ENCODE assay signal across 28 cellular contexts in genomic region chr9:125687464-125687863, GRCh38. TPM values are rescaled to one million over a fixed set of nuclear protein-coding genes. Genes with fewer than 3 reads are reported as not detected.
DNase-seq lines count a peak whose midpoint lies in the region; ATAC-seq, FAIRE-seq and TF ChIP-seq lines count a peak whose summit lies in the region.
"Had no signal": no experiment of that assay in that cellular context is flagged by ENCODE, and none has a peak within 500 bp of the region (broad histone marks: within the 10 kb centered on the region; RNA-seq: fewer than 3 reads in every experiment).

No MANE protein-coding gene starts in this region.

- H3K9me3 ChIP-seq in HEK293 (ENCODE audit: control insufficient read depth, insufficient read depth, low read depth, low read length) (no peaks in the 10 kb centered on the region), T-helper 17 cell (ENCODE audit: control insufficient read depth, low read length, poor library complexity, severe bottlenecking) (no peaks in the 10 kb centered on the region), K562 (replicated peaks; ENCODE audit: control insufficient read depth, insufficient read depth, low read depth, low read length) (no peaks in the 10 kb centered on the region), testis (no peaks in the 10 kb centered on the region)
- H3K9me3 ChIP-seq: BE2C, BLaER1 had no signal

- no TSS peak for BruUV-seq in K562 (replicated peaks; lab: Mats Ljungman, UMichigan)

- no peak for TF ChIP-seq EP300 in K562 (IDR thresholded peaks at IDR 0.05; ENCODE audit: low read length)

- H3K9ac ChIP-seq in K562 (ENCODE audit: insufficient read depth in 1 of 2, low read depth in 2 of 2, low read length in 2 of 2), result no peak overlapping the region
- H3K9ac ChIP-seq: BLaER1 had no signal

- in situ Hi-C loops in K562 (cut with MboI), result no loop called here

- no peak for TF ChIP-seq RAD21 in K562 (CRISPR knock-in tag; conservative IDR thresholded peaks at IDR 0.05 in 1 of 2, IDR thresholded peaks at IDR 0.05 in 1 of 2)

- H3K36me3 Mint-ChIP-seq in T-helper 17 cell (ENCODE audit: low read depth), result peaks cover 11% of the 10 kb centered on the region

- no peak for ATAC-seq in T-helper 17 cell
- no peak for ATAC-seq in K562
- ATAC-seq: GM12878 had no signal

- H3K27me3 ChIP-seq in K562 (ENCODE audit: control insufficient read depth in 2 of 2, insufficient read depth in 2 of 2, low read length in 2 of 2), result no peaks in the 10 kb centered on the region
- no peaks in the 10 kb centered on the region for H3K27me3 ChIP-seq in testis
- H3K27me3 ChIP-seq: BE2C, BLaER1 had no signal

- POLR2A ChIA-PET in HEK293 (lab: Yijun Ruan, JAX), result interaction anchor here (0.6 kb wide), 1 partner anchor 15 kb away, joined by 4 read pairs; no protein-coding TSS in a partner anchor
- POLR2A ChIA-PET in K562 (lab: Yijun Ruan, JAX), result no interaction called here

- peaks cover 25% of the 10 kb centered on the region for H3K4me1 Mint-ChIP-seq in T-helper 17 cell

- no peak for FAIRE-seq in K562 (lab: Jason Lieb, UNC)
- FAIRE-seq: A204.1, GM12878, GM12892, GM18507 had no signal

- 60% methylated on average over 2 of the region's 2 CpGs for WGBS in K562 (ENCODE audit: insufficient coverage, low coverage, missing lambda C conversion rate)
- WGBS in testis, 2 donors, result 76 to 87% methylated on average over 2 of the region's 2 CpGs

- H3K79me2 ChIP-seq in K562 (ENCODE audit: control insufficient read depth, insufficient read depth, low read length), result peaks cover 18% of the 10 kb centered on the region

- no peak for TF ChIP-seq POLR2A in K562 (conservative IDR thresholded peaks at IDR 0.05)
- no peak for TF ChIP-seq POLR2A in testis (IDR thresholded peaks at IDR 0.05)

- no peak overlapping the region for H3K4me3 Mint-ChIP-seq in T-helper 17 cell
- H3K4me3 Mint-ChIP-seq: CD14-positive monocyte; CD4-positive, CD25-positive, alpha-beta regulatory T cell; CD8-positive, alpha-beta memory T cell had no signal

- CTCF ChIA-PET in HEK293 (lab: Yijun Ruan, JAX), result interaction anchor here (0.6 to 1.0 kb wide), 3 partner anchors 10 to 614 kb away, joined by 3 to 4 read pairs (median 4); no protein-coding TSS in a partner anchor
- CTCF ChIA-PET in K562 (lab: Yijun Ruan, JAX; ENCODE audit: low intra/inter-chr PET ratio), result no interaction called here

- intact Hi-C loops in K562 (cut with micrococcal nuclease) (no loop called here), testis (cut with DNase I; ENCODE audit: low total_unique reads) (no loop called here)

- no peaks in the 10 kb centered on the region for H4K20me1 ChIP-seq in K562 (replicated peaks; ENCODE audit: control insufficient read depth, insufficient read depth, low read length)

- H3K4me2 ChIP-seq in K562 (ENCODE audit: insufficient read depth, low read length), result no peak overlapping the region
- H3K4me2 ChIP-seq: BLaER1 had no signal

- no peak overlapping the region for H3K4me3 ChIP-seq in HEK293 (ENCODE audit: low read depth, low read length)
- H3K4me3 ChIP-seq in K562, result no peak overlapping the region
- no peak overlapping the region for H3K4me3 ChIP-seq in testis
- H3K4me3 ChIP-seq: BLaER1, GM12878 had no signal

- H2AFZ ChIP-seq in K562 (ENCODE audit: low read depth, low read length), result no peak overlapping the region

- H3K36me3 ChIP-seq in HEK293 (ENCODE audit: control insufficient read depth in 2 of 2, insufficient read depth in 1 of 2, low read length in 2 of 2) (no peaks in the 10 kb centered on the region), K562 (ENCODE audit: control insufficient read depth, insufficient read depth, low read length) (no peaks in the 10 kb centered on the region; the same call in 2 of the 3 replicates), testis (ENCODE audit: low read depth, missing control alignments) (no peaks in the 10 kb centered on the region)
- H3K36me3 ChIP-seq: BE2C had no signal

- no peaks in the 10 kb centered on the region for H3K27me3 Mint-ChIP-seq in T-helper 17 cell
- H3K27me3 Mint-ChIP-seq: CD4-positive, alpha-beta memory T cell; CD4-positive, CD25-positive, alpha-beta regulatory T cell; CD8-positive, alpha-beta memory T cell had no signal

- TF ChIP-seq CTCF in HEK293 (tag by site-specific recombination; IDR thresholded peaks at IDR 0.05) (no peak), K562 (IDR thresholded peaks at IDR 0.05 in 2 of 3, conservative IDR thresholded peaks at IDR 0.05 in 1 of 3; ENCODE audit: insufficient read depth in 2 of 3, low read depth in 1 of 3, low read length in 3 of 3) (no peak), testis (IDR thresholded peaks at IDR 0.05) (no peak)

- peak overlapping the region; percentile 14 for H3K27ac Mint-ChIP-seq in T-helper 17 cell
- H3K27ac Mint-ChIP-seq: CD8-positive, alpha-beta memory T cell had no signal

- no peak overlapping the region for H3K27ac ChIP-seq in HEK293 (ENCODE audit: extremely low read depth, low read depth, low read length)
- no peak overlapping the region for H3K27ac ChIP-seq in K562 (ENCODE audit: extremely low read depth, low read depth, low read length)
- H3K27ac ChIP-seq in testis, result peak overlapping the region; percentile 63 to 66
- H3K27ac ChIP-seq: BLaER1 had no signal

- no peaks in the 10 kb centered on the region for H3K9me1 ChIP-seq in K562 (ENCODE audit: control insufficient read depth, insufficient read depth, low read length)

- DNase-seq in T-helper 17 cell, result no peak
- no peak for DNase-seq in K562 (ENCODE audit: extremely low read depth in 1 of 4, low spot score in 3 of 4)
- DNase-seq in testis, result no peak
- no peak for DNase-seq in globus pallidus (ENCODE audit: low spot score)
- no peak for DNase-seq in MV-4-11 (lab: John Stamatoyannopoulos, UW)
- no peak for DNase-seq in epidermal melanocyte (ENCODE audit: insufficient read length, low spot score)
- DNase-seq: 8988T; ACHN; BE2C; C1 segment of cervical spinal cord; CD4-positive, alpha-beta memory T cell; CD4-positive, CD25-positive, alpha-beta regulatory T cell; CD8-positive, alpha-beta memory T cell; COR-L47; DMS 273 treated with DMSO at 0.1 percent for 48 hours; DMS153; DMS53; DMS79; DND-41; EL; GDM1 had no signal

- H3K4me1 ChIP-seq in HEK293 (ENCODE audit: control insufficient read depth, insufficient read depth, low read length) (no peaks in the 10 kb centered on the region), K562 (replicated peaks in 1 of 2; ENCODE audit: control insufficient read depth in 2 of 2, insufficient read depth in 2 of 2, low read length in 2 of 2) (peaks cover 12 to 16% of the 10 kb centered on the region in 2 experiments; a peak in 2 of 5 replicates), testis (peaks cover 18% of the 10 kb centered on the region)
- H3K4me1 ChIP-seq: BE2C had no signal

TF ChIP-seq in HEK293, 187 proteins besides CTCF, POLR2A, EP300 and RAD21:
- TF ChIP-seq ZNF121 (tag by site-specific recombination; IDR thresholded peaks at IDR 0.05) (peak; percentile 84), ZNF48 (tag by site-specific recombination; IDR thresholded peaks at IDR 0.05) (no peak)

TF ChIP-seq in K562, 482 proteins besides CTCF, POLR2A, EP300 and RAD21:
- TF ChIP-seq SIN3A (IDR thresholded peaks at IDR 0.05; ENCODE audit: borderline replicate concordance in 2 of 2, control insufficient read depth in 1 of 2, low read depth in 2 of 2, low read length in 2 of 2) (no peak), RBM25 (IDR thresholded peaks at IDR 0.05; ENCODE audit: low read depth, low read length, severe bottlenecking) (peak; percentile 34), ZNF121 (CRISPR knock-in tag; conservative IDR thresholded peaks at IDR 0.05) (peak; percentile 74)

RNA-seq across cellular contexts. Expression of gene MAPKAP1, which starts 19.5 kb away (rescaled TPM):
- 10 to 100 TPM; 46.6 to 52.9 TPM for total RNA-seq in T-helper 17 cell
- total RNA-seq in K562 (2011; cell fraction: chromatin; rRNA removed; ENCODE audit: low replicate concordance), result 75.9 and 114 TPM in 2 replicates
- total RNA-seq in K562 (2011; cell fraction: nucleolus; rRNA removed), result 32.5 and 42.6 TPM in 2 replicates
- 70.0 and 87.9 TPM in 2 replicates for total RNA-seq in K562 (2011; cell fraction: nucleoplasm; rRNA removed)
- 74.1 and 75.1 TPM in 2 replicates for total RNA-seq in K562 (2014; rRNA removed)
- 55.3 and 59.6 TPM in 2 replicates for total RNA-seq in K562 (2014; rRNA removed; fragmentation: Illumina TruSeq; extraction: Trizol)
- total RNA-seq in K562 (2015; rRNA removed; fragmentation: Illumina TruSeq; extraction: Trizol), result 54.7 and 59.2 TPM in 2 replicates
- total RNA-seq in K562 (2021), result 68.1 and 74.3 TPM in 2 replicates
- polyA plus RNA-seq in K562 (2011; rRNA removed), result 68.6 and 82.1 TPM in 2 replicates
- 52.1 and 65.5 TPM in 2 replicates for polyA plus RNA-seq in K562 (2011; cell fraction: cytosol; rRNA removed)
- polyA plus RNA-seq in K562 (2011; cell fraction: nucleus; rRNA removed), result 57.0 and 69.0 TPM in 2 replicates
- 50.6 and 60.4 TPM in 2 replicates for polyA plus RNA-seq in K562 (2012)
- 61.8 and 80.4 TPM in 2 replicates for polyA plus RNA-seq in K562 (2014; fragmentation: Illumina TruSeq; extraction: Trizol)
- 1 to 10 TPM; 2.6 to 3.3 TPM for polyA plus RNA-seq in K562 (2014; fragmentation: Nextera tagmentation; extraction: Ambion mirVana)
- polyA plus RNA-seq in K562 (2014; rRNA removed), result 61.1 and 63.8 TPM in 2 replicates
- polyA minus RNA-seq in K562 (2011; rRNA and poly(A)+ RNA removed), result 98.5 and 101 TPM in 2 replicates
- polyA minus RNA-seq in K562 (2011; cell fraction: cytosol; rRNA and poly(A)+ RNA removed), result 20.9 and 21.3 TPM in 2 replicates
- 42.5 and 52.8 TPM in 2 replicates for polyA minus RNA-seq in K562 (2011; cell fraction: nucleus; rRNA and poly(A)+ RNA removed)
- 100 to 1,000 TPM; 112 to 115 TPM for total RNA-seq in testis
- polyA plus RNA-seq in testis (ENCODE audit: insufficient read depth, low read depth, low replicate concordance), result 135 TPM

RNA-seq across cellular contexts. Expression of gene PBX3, which starts 59.7 kb away (rescaled TPM):
- total RNA-seq in T-helper 17 cell, result 10 to 100 TPM; 15.5 to 18.6 TPM
- total RNA-seq in K562 (2011; cell fraction: chromatin; rRNA removed; ENCODE audit: low replicate concordance), result 2.8 and 5.5 TPM in 2 replicates
- 2.5 and 2.6 TPM in 2 replicates for total RNA-seq in K562 (2011; cell fraction: nucleolus; rRNA removed)
- 4.8 and 8.5 TPM in 2 replicates for total RNA-seq in K562 (2011; cell fraction: nucleoplasm; rRNA removed)
- 2.9 and 5.8 TPM in 2 replicates for total RNA-seq in K562 (2014; rRNA removed)
- total RNA-seq in K562 (2014; rRNA removed; fragmentation: Illumina TruSeq; extraction: Trizol), result 0.91 and 1.3 TPM in 2 replicates
- 0.65 and 0.98 TPM in 2 replicates for total RNA-seq in K562 (2015; rRNA removed; fragmentation: Illumina TruSeq; extraction: Trizol)
- total RNA-seq in K562 (2021), result 1.8 and 3.1 TPM in 2 replicates
- 1.0 and 2.5 TPM in 2 replicates for polyA plus RNA-seq in K562 (2011; rRNA removed)
- polyA plus RNA-seq in K562 (2011; cell fraction: cytosol; rRNA removed), result 0.56 and 1.2 TPM in 2 replicates
- 1.4 and 3.8 TPM in 2 replicates for polyA plus RNA-seq in K562 (2011; cell fraction: nucleus; rRNA removed)
- 0.91 and 1.1 TPM in 2 replicates for polyA plus RNA-seq in K562 (2012)
- polyA plus RNA-seq in K562 (2014; fragmentation: Illumina TruSeq; extraction: Trizol), result 0.71 and 0.92 TPM in 2 replicates
- under 1 TPM; 0.14 to 0.21 TPM for polyA plus RNA-seq in K562 (2014; fragmentation: Nextera tagmentation; extraction: Ambion mirVana)
- polyA plus RNA-seq in K562 (2014; rRNA removed), result 1.9 and 3.4 TPM in 2 replicates
- 2.6 and 4.6 TPM in 2 replicates for polyA minus RNA-seq in K562 (2011; rRNA and poly(A)+ RNA removed)
- polyA minus RNA-seq in K562 (2011; cell fraction: cytosol; rRNA and poly(A)+ RNA removed), result 1.3 TPM in 1 of 2 replicates, not detected in the other
- polyA minus RNA-seq in K562 (2011; cell fraction: nucleus; rRNA and poly(A)+ RNA removed), result 9.2 and 13.7 TPM in 2 replicates
- 10 to 100 TPM; 48.0 to 56.1 TPM for total RNA-seq in testis
- polyA plus RNA-seq in testis (ENCODE audit: insufficient read depth, low read depth, low replicate concordance), result 21.0 TPM

Comparison
In these comparisons a context has a peak if more than half of its experiments do, and no peak if none do; other contexts are left out.
1. H3K27ac ChIP-seq: peak in testis (2 of 2); none in HEK293 (single experiment) and K562 (single experiment).
2. Of the 44 proteins assayed by ChIP-seq in both K562 and HEK293: peak only in K562: none; only in HEK293: none; in both: ZNF121; in neither: 43.